In the genomic region with DNA sequence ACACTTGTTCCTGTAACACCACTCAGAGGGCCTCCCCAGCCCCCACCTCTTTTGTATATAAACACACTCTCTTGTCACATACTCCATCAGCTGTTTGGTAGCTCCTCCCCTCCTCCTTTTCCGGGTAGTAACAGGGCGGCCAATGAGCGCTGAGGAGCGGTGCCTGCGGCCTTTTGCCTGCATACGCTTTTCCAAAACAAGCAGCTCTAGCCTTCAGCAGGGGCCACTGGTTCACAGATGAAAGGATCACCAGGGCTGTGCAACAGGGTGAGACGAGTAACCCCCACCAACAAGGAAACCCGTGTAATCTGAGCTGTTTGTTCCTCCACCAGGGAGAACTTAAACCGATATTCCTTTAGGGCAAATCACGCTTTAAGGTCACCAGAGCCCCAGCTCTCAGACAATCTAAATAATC, we compare ENCODE assay signal across 8 cellular contexts. TPM values are rescaled to one million over a fixed set of nuclear protein-coding genes. Genes with fewer than 3 reads are reported as not detected.
DNase-seq lines count a peak whose midpoint lies in the region; ATAC-seq and TF ChIP-seq lines count a peak whose summit lies in the region.

No MANE protein-coding gene starts in this region.

- H3K27me3 Mint-ChIP-seq in activated T-helper 17 cell treated with anti-CD3 and anti-CD28 coated beads, Interleukin-2, amount 50 U/mL, for 72 hours: no peaks in the 10 kb centered on the region
- no peaks in the 10 kb centered on the region for H3K27me3 Mint-ChIP-seq in natural killer cell treated with Interleukin-12 subunit alpha and Interleukin-12 subunit beta and Interleukin-15 and Interleukin-18, amount 100 ng/mL, for 72 hours

- peaks cover 5% of the 10 kb centered on the region for H3K4me1 Mint-ChIP-seq in activated T-helper 17 cell treated with anti-CD3 and anti-CD28 coated beads, Interleukin-2, amount 50 U/mL, for 72 hours
- peaks cover 13 to 17% of the 10 kb centered on the region in 2 donors for H3K4me1 Mint-ChIP-seq in natural killer cell treated with Interleukin-12 subunit alpha and Interleukin-12 subunit beta and Interleukin-15 and Interleukin-18, amount 100 ng/mL, for 72 hours (ENCODE audit: low read depth in 2 of 2)

- BruUV-seq in Panc1 (replicated peaks; lab: Mats Ljungman, UMichigan): no TSS peak

- H3K9ac ChIP-seq in HUES6 (ENCODE audit: low read length): peak overlapping the region; percentile 96

- ATAC-seq in GM21367 (IDR thresholded peaks at IDR 0.05; ENCODE audit: unreplicated experiment) (peak; percentile 47), Panc1 (peak; percentile 87)
- ATAC-seq in activated T-helper 17 cell treated with anti-CD3 and anti-CD28 coated beads, Interleukin-2, amount 50 U/mL, for 72 hours (replicated peaks): peak; percentile 68
- ATAC-seq in natural killer cell treated with Interleukin-12 subunit alpha and Interleukin-12 subunit beta and Interleukin-15 and Interleukin-18, amount 100 ng/mL, for 72 hours: peak; percentile 60 to 61

- in situ Hi-C loops in Panc1 (cut with HindIII; ENCODE audit: low pct_unique_long_range_greater_than_20kb, low sequenced_read_pairs): no loop called here

- POLR2A ChIA-PET in Panc1 (lab: Charles Lee): interaction anchor here (0.6 to 0.9 kb wide), 3 partner anchors 13 to 25 kb away, joined by 4 to 7 read pairs (median 5); no protein-coding TSS in a partner anchor

- H3K27me3 ChIP-seq in HUES6 (ENCODE audit: control insufficient read depth, insufficient read depth, low read length): no peaks in the 10 kb centered on the region
- no peaks in the 10 kb centered on the region for H3K27me3 ChIP-seq in Panc1 (ENCODE audit: control insufficient read depth, insufficient read depth, low read length)

- CTCF ChIA-PET in Panc1 (lab: Charles Lee): interaction anchor here (0.6 to 0.9 kb wide), 2 partner anchors 56 to 61 kb away, joined by 4 to 6 read pairs; no protein-coding TSS in a partner anchor

- H3K4me3 ChIP-seq in HUES6 (ENCODE audit: low read depth, low read length): peak overlapping the region; percentile 97
- peak overlapping the region; percentile 81 to 85 for H3K4me3 ChIP-seq in Panc1 (ENCODE audit: low read depth in 2 of 2, low read length in 2 of 2)
- H3K4me3 ChIP-seq in fibroblast of the aortic adventitia (ENCODE audit: low read depth, low read length): peak overlapping the region; percentile 85

- H3K9me3 ChIP-seq in HUES6 (ENCODE audit: control insufficient read depth, insufficient read depth, low read depth, low read length) (no peaks in the 10 kb centered on the region), Panc1 (ENCODE audit: control insufficient read depth, insufficient read depth, low read depth, low read length) (no peaks in the 10 kb centered on the region)

- H3K4me1 ChIP-seq in HUES6 (ENCODE audit: control insufficient read depth, insufficient read depth, low read length): peaks cover 22% of the 10 kb centered on the region
- peaks cover 27% of the 10 kb centered on the region for H3K4me1 ChIP-seq in Panc1 (ENCODE audit: control insufficient read depth, insufficient read depth, low read length)

- DNase-seq in COR-L47 (lab: John Stamatoyannopoulos, UW) (peak; percentile 81), Panc1 (ENCODE audit: low read depth, low spot score) (peak; percentile 80), fibroblast of the aortic adventitia (ENCODE audit: low read depth) (peak; percentile 89)
- DNase-seq in natural killer cell treated with Interleukin-12 subunit alpha and Interleukin-12 subunit beta and Interleukin-15 and Interleukin-18, amount 100 ng/mL, for 72 hours (ENCODE audit: low spot score): peak; percentile 86
- peak; percentile 73 for DNase-seq in stimulated activated naive CD4-positive, alpha-beta T cell treated with Interleukin-2 at 50 U/mL for 16 hours (lab: John Stamatoyannopoulos, UW)

- peak overlapping the region; percentile 96 for H3K27ac ChIP-seq in HUES6 (ENCODE audit: low read depth, low read length)
- H3K27ac ChIP-seq in Panc1 (ENCODE audit: low read length): peak overlapping the region; percentile 94

- H3K4me3 Mint-ChIP-seq in activated T-helper 17 cell treated with anti-CD3 and anti-CD28 coated beads, Interleukin-2, amount 50 U/mL, for 72 hours: no peak overlapping the region
- no peak overlapping the region for H3K4me3 Mint-ChIP-seq in natural killer cell treated with Interleukin-12 subunit alpha and Interleukin-12 subunit beta and Interleukin-15 and Interleukin-18, amount 100 ng/mL, for 72 hours

- intact Hi-C loops in Panc1 (cut with micrococcal nuclease; ENCODE audit: unreplicated experiment): no loop called here

- H3K9me3 Mint-ChIP-seq in activated T-helper 17 cell treated with anti-CD3 and anti-CD28 coated beads, Interleukin-2, amount 50 U/mL, for 72 hours: no peaks in the 10 kb centered on the region
- H3K9me3 Mint-ChIP-seq in natural killer cell treated with Interleukin-12 subunit alpha and Interleukin-12 subunit beta and Interleukin-15 and Interleukin-18, amount 100 ng/mL, for 72 hours: no peaks in the 10 kb centered on the region

- H3K36me3 Mint-ChIP-seq in activated T-helper 17 cell treated with anti-CD3 and anti-CD28 coated beads, Interleukin-2, amount 50 U/mL, for 72 hours (ENCODE audit: low read depth): peaks cover 31% of the 10 kb centered on the region
- peaks cover 10% of the 10 kb centered on the region for H3K36me3 Mint-ChIP-seq in natural killer cell treated with Interleukin-12 subunit alpha and Interleukin-12 subunit beta and Interleukin-15 and Interleukin-18, amount 100 ng/mL, for 72 hours

- H3K27ac Mint-ChIP-seq in activated T-helper 17 cell treated with anti-CD3 and anti-CD28 coated beads, Interleukin-2, amount 50 U/mL, for 72 hours: no peak overlapping the region
- H3K27ac Mint-ChIP-seq in natural killer cell treated with Interleukin-12 subunit alpha and Interleukin-12 subunit beta and Interleukin-15 and Interleukin-18, amount 100 ng/mL, for 72 hours: no peak overlapping the region

- peaks cover 6% of the 10 kb centered on the region; the same call in 1 of the 2 replicates for H3K36me3 ChIP-seq in HUES6 (ENCODE audit: control insufficient read depth, insufficient read depth, low read length)
- peaks cover 8% of the 10 kb centered on the region; the same call in 1 of the 2 replicates for H3K36me3 ChIP-seq in Panc1 (ENCODE audit: control insufficient read depth, insufficient read depth, low read length)

- TF ChIP-seq CTCF in Panc1 (IDR thresholded peaks at IDR 0.05) (no peak), fibroblast of the aortic adventitia (IDR thresholded peaks at IDR 0.05; ENCODE audit: insufficient read depth, low read length) (no peak)

RNA-seq across cellular contexts. Expression of gene UBE2H, which starts 3.9 kb away (rescaled TPM):
- total RNA-seq in Panc1 (2021; ENCODE audit: unreplicated experiment) (58.0 TPM), fibroblast of the aortic adventitia (ENCODE audit: low replicate concordance) (59.5 and 71.6 TPM in 2 replicates)
- polyA plus RNA-seq in Panc1 (2012; ENCODE audit: insufficient read length): 65.7 TPM
- total RNA-seq in activated T-helper 17 cell treated with anti-CD3 and anti-CD28 coated beads, Interleukin-2, amount 50 U/mL, for 72 hours: 10 to 100 TPM; 27.8 to 54.0 TPM
- total RNA-seq in natural killer cell treated with Interleukin-12 subunit alpha and Interleukin-12 subunit beta and Interleukin-15 and Interleukin-18, amount 100 ng/mL, for 72 hours: 10 to 100 TPM; 24.9 to 45.2 TPM

Comparison
In these comparisons a context has a peak if more than half of its experiments do, and no peak if none do; other contexts are left out.
1. Peak in every context shown above with its lines: DNase-seq, ATAC-seq, H3K4me3 ChIP-seq and H3K27ac ChIP-seq.